8 cellular contexts compared by ENCODE assay signal in genomic region chr1:146174531-146174930, GRCh38. TPM values are rescaled to one million over a fixed set of nuclear protein-coding genes. Genes with fewer than 3 reads are reported as not detected.
DNase-seq lines count a peak whose midpoint lies in the region; ATAC-seq and TF ChIP-seq lines count a peak whose summit lies in the region.
"Not testable (repeated sequence)": the region's sequence is repeated elsewhere in the genome, so short reads cannot be mapped to it uniquely, and the experiment has no call there.

No MANE protein-coding gene starts in this region.

- not testable (repeated sequence) for H3K4me1 ChIP-seq in right cardiac atrium (ENCODE audit: control insufficient read depth, insufficient read depth, low read length); mucosa of descending colon (ENCODE audit: low read depth); spleen

- not testable (repeated sequence) for H3K27me3 ChIP-seq in right cardiac atrium (ENCODE audit: control insufficient read depth, insufficient read depth); spleen (replicated peaks in 1 of 7)

- not testable (repeated sequence) for TF ChIP-seq CTCF in HFFc6 (IDR thresholded peaks at IDR 0.05); brain (conservative IDR thresholded peaks at IDR 0.05); mucosa of descending colon (IDR thresholded peaks at IDR 0.05); spleen (IDR thresholded peaks at IDR 0.05 in 8 of 11, conservative IDR thresholded peaks at IDR 0.05 in 3 of 11)

- H3K27ac Mint-ChIP-seq in HFFc6, result peak overlapping the region; percentile 78
- H3K27ac Mint-ChIP-seq in brain, result peak overlapping the region in 3 of 5 experiments; percentile 63 to 93 (median 91)

- H3K4me1 Mint-ChIP-seq in HFFc6 (ENCODE audit: low read depth), result not testable (repeated sequence)
- H3K4me1 Mint-ChIP-seq in brain, result peaks cover 10% of the 10 kb centered on the region

- not testable (repeated sequence) for H3K27ac ChIP-seq in right cardiac atrium (ENCODE audit: low read length)
- peak overlapping the region in 4 of 8 donors; percentile 21 to 74 (median 55) for H3K27ac ChIP-seq in spleen

- H3K9me3 Mint-ChIP-seq in HFFc6, brain: not testable (repeated sequence)

- H3K9me3 ChIP-seq in right cardiac atrium (ENCODE audit: control insufficient read depth, low read length); mucosa of descending colon; spleen: not testable (repeated sequence)

- not testable (repeated sequence) for H3K27me3 Mint-ChIP-seq in HFFc6 (ENCODE audit: insufficient read depth); brain

- intact Hi-C loops in Right ventricle myocardium superior (cut with DNase I); right cardiac atrium (cut with DNase I); mucosa of descending colon (cut with DNase I, micrococcal nuclease); posterior cingulate gyrus (cut with DNase I); spleen (cut with DNase I; ENCODE audit: low total_unique reads): not testable (repeated sequence)

- WGBS in right cardiac atrium, result 0% methylated on average over 1 of the region's 5 CpGs
- WGBS in spleen, 5 donors, result 0 to 25% (median 11%) methylated on average over 1 of the region's 5 CpGs; no CpG with 5 or more reads in 1 of the 5 donors

- peak; percentile 46 for DNase-seq in HFFc6
- peak; percentile 54 for DNase-seq in Right ventricle myocardium superior
- peak; percentile 17 to 82 (median 62) for DNase-seq in right cardiac atrium
- DNase-seq in mucosa of descending colon, result peak; percentile 11 to 51 (median 29)
- peak in 9 of 10 donors; percentile 4 to 90 (median 28) for DNase-seq in posterior cingulate gyrus
- peak; percentile 33 for DNase-seq in spleen
- DNase-seq in ureter (ENCODE audit: low spot score), result peak; percentile 42

- not testable (repeated sequence) for H3K4me3 Mint-ChIP-seq in HFFc6
- H3K4me3 Mint-ChIP-seq in brain, result peak overlapping the region in 3 of 5 experiments; percentile 68 to 79 (median 73)

- H3K36me3 ChIP-seq in mucosa of descending colon (ENCODE audit: low read depth); spleen: not testable (repeated sequence)

- not testable (repeated sequence) for TF ChIP-seq POLR2A in spleen (IDR thresholded peaks at IDR 0.05)

- H3K4me3 ChIP-seq in right cardiac atrium (ENCODE audit: low read length); mucosa of descending colon; spleen: not testable (repeated sequence)

- not testable (repeated sequence) for ATAC-seq in Right ventricle myocardium superior (ENCODE audit: poor library complexity); right cardiac atrium; mucosa of descending colon

- not testable (repeated sequence) for H3K36me3 Mint-ChIP-seq in HFFc6 (ENCODE audit: low read depth); brain

RNA-seq across cellular contexts. Expression of gene NBPF10, which starts 29.9 kb away (rescaled TPM):
- 1 to 10 TPM; 2.1 to 2.9 (median 2.5) TPM for total RNA-seq in HFFc6 (2021; fragmentation: NEBNext Ultra II Directional; extraction: Animal tissue kit (Norgen Biotek cat#: 25700))
- polyA plus RNA-seq in brain (ENCODE audit: insufficient read depth, low read depth, low replicate concordance) (0.12 TPM), right cardiac atrium (0.48 TPM), spleen (1 to 10 TPM in 1 of 3 donors, under 1 TPM in 2; 0.78 to 1.6 (median 0.91) TPM)
- total RNA-seq in Right ventricle myocardium superior (0.62 TPM), right cardiac atrium (1 to 10 TPM in 3 of 4 donors, under 1 TPM in 1; 0.99 to 1.3 (median 1.3) TPM), mucosa of descending colon (1 to 10 TPM; 2.4 to 4.8 (median 3.5) TPM), spleen (1 to 10 TPM; 2.8 to 7.1 (median 4.4) TPM), ureter (4.2 TPM)

RNA-seq across cellular contexts. Expression of gene NOTCH2NLA, which starts 54.3 kb away (rescaled TPM):
- 10 to 100 TPM; 33.7 to 38.7 (median 36.1) TPM for total RNA-seq in HFFc6 (2021; fragmentation: NEBNext Ultra II Directional; extraction: Animal tissue kit (Norgen Biotek cat#: 25700))
- polyA plus RNA-seq in brain (ENCODE audit: insufficient read depth, low read depth, low replicate concordance) (2.5 TPM), right cardiac atrium (12.7 TPM), spleen (10 to 100 TPM; 13.3 to 24.9 (median 18.7) TPM)
- total RNA-seq in Right ventricle myocardium superior (7.2 TPM), right cardiac atrium (10 to 100 TPM; 11.6 to 19.8 (median 14.1) TPM), mucosa of descending colon (10 to 100 TPM; 35.6 to 42.0 (median 41.5) TPM), spleen (100 to 1,000 TPM in 1 of 7 donors, 10 to 100 TPM in 6; 67.7 to 114 (median 77.7) TPM), ureter (50.7 TPM)
